In the genomic region with DNA sequence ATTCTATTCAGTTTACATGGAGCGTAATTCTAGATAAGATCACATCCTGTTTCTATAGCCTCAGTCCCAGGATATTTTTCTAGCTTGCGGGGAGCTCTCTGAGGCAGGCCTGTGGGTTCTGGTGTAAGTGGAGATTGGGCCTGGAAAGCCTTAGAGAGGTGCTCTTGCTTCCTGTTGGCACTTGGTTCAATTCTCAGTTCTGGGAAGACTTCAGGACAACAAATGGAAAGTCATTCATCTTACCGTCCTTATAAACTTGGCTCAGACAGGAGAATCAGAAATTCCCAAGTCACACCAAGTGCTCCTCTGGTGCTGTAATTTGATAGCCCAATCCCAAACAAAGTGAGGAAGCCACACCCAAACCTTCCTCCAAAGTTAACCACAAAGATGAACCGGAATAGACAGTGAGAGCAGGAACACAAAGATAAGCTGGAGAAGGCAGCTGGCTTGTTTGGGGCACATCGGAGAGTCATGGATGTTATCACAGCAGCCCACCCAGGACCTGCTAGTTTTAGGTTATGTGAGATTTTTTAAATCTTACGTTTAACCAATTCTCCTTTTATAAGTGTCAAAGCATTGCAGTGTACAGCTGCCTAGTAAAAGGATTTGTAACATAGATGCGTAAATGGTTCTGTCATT, we compare ENCODE assay signal across 8 cellular contexts.
DNase-seq lines count a peak whose midpoint lies in the region; ATAC-seq and TF ChIP-seq lines count a peak whose summit lies in the region.

No MANE protein-coding gene starts in this region.

- H3K4me2 ChIP-seq in smooth muscle cell: peak overlapping the region; percentile 28

- H3K79me2 ChIP-seq in smooth muscle cell (ENCODE audit: low read depth): no peaks in the 10 kb centered on the region

- WGBS in smooth muscle cell (ENCODE audit: low lambda C conversion rate): 34% methylated on average over 7 of the region's 7 CpGs

- H3K9ac ChIP-seq in SK-N-MC (ENCODE audit: insufficient read length) (peak overlapping the region; percentile 22), smooth muscle cell (ENCODE audit: low read depth) (no peak overlapping the region)

- H4K20me1 ChIP-seq in smooth muscle cell (ENCODE audit: low read depth): no peaks in the 10 kb centered on the region

- DNase-seq in HPDE6-E6E7 (ENCODE audit: extremely low spot score) (peak; percentile 10), SK-N-MC (ENCODE audit: low read depth, low spot score) (peak; percentile 18), Right ventricle myocardium superior (no peak), smooth muscle cell (lab: John Stamatoyannopoulos, UW; ENCODE audit: unreplicated experiment) (no peak), NCI-H1436 treated with DMSO at 0.1 percent for 48 hours (lab: John Stamatoyannopoulos, UW) (no peak), AG08396 (ENCODE audit: low spot score) (no peak)
- DNase-seq in stimulated activated CD4-positive, alpha-beta T cell treated with anti-CD3 and anti-CD28 coated beads, Interleukin-2, amount 100 ng/mL, for 24 hours: no peak

- H3K9me3 ChIP-seq in SK-N-MC (ENCODE audit: low read depth, low read length) (no peaks in the 10 kb centered on the region), smooth muscle cell (replicated peaks; ENCODE audit: low read depth) (no peaks in the 10 kb centered on the region)

- H3F3A ChIP-seq in smooth muscle cell (ENCODE audit: low read depth): no peaks in the 10 kb centered on the region

- H3K27me3 ChIP-seq in smooth muscle cell (ENCODE audit: low read depth): no peaks in the 10 kb centered on the region

- peak overlapping the region; percentile 78; the same call in 1 of the 2 replicates for H3K27ac ChIP-seq in SK-N-MC
- H3K27ac ChIP-seq in smooth muscle cell (ENCODE audit: low read depth): no peak overlapping the region

- H3K36me3 ChIP-seq in SK-N-MC (ENCODE audit: insufficient read depth, low read length) (no peaks in the 10 kb centered on the region), smooth muscle cell (ENCODE audit: low read depth) (no peaks in the 10 kb centered on the region)

- H3K4me1 ChIP-seq in smooth muscle cell (ENCODE audit: low read depth): peaks cover 15% of the 10 kb centered on the region

- ATAC-seq in Right ventricle myocardium superior (ENCODE audit: poor library complexity): peak; percentile 44
- no peak for ATAC-seq in GM21723 (IDR thresholded peaks at IDR 0.05; ENCODE audit: unreplicated experiment)

- H3K4me3 ChIP-seq in SK-N-MC: peak overlapping the region; percentile 75
- no peak overlapping the region for H3K4me3 ChIP-seq in smooth muscle cell

- no peak for TF ChIP-seq CTCF in smooth muscle cell (IDR thresholded peaks at IDR 0.05; ENCODE audit: borderline replicate concordance, insufficient read depth, poor library complexity, severe bottlenecking)

- intact Hi-C loops in Right ventricle myocardium superior (cut with DNase I): no loop called here

- no peak overlapping the region for H2AFZ ChIP-seq in smooth muscle cell (ENCODE audit: low read depth)

Comparison
In these comparisons a context has a peak if more than half of its experiments do, and no peak if none do; other contexts are left out.
1. DNase-seq: peak in HPDE6-E6E7 (single experiment) and SK-N-MC (single experiment); none in Right ventricle myocardium superior (single experiment), smooth muscle cell (single experiment), NCI-H1436 treated with DMSO at 0.1 percent for 48 hours (single experiment), AG08396 (single experiment) and stimulated activated CD4-positive, alpha-beta T cell treated with anti-CD3 and anti-CD28 coated beads, Interleukin-2, amount 100 ng/mL, for 24 hours (0 of 2).